ENCODE assay signal across 8 cellular contexts in genomic region chr4:142817442-142817841, GRCh38. TPM values are rescaled to one million over a fixed set of nuclear protein-coding genes. Genes with fewer than 3 reads are reported as not detected.
A peak's percentile ranks its signal among the peaks of the same experiment; 100 is the strongest.
DNase-seq lines count a peak whose midpoint lies in the region; ATAC-seq lines count a peak whose summit lies in the region.

No MANE protein-coding gene starts in this region.

- peak; percentile 24 for DNase-seq in CD1c-positive myeloid dendritic cell (ENCODE audit: extremely low spot score)
- DNase-seq in NCI-H226 = peak; percentile 87
- DNase-seq in amniotic stem cell (lab: John Stamatoyannopoulos, UW) = peak; percentile 77
- no peak for DNase-seq in natural killer cell treated with Interleukin-12 subunit alpha and Interleukin-12 subunit beta and Interleukin-15 and Interleukin-18, amount 100 ng/mL, for 72 hours (ENCODE audit: low spot score)
- DNase-seq in C1 segment of cervical spinal cord (lab: John Stamatoyannopoulos, UW) = no peak
- no peak for DNase-seq in ecto neural progenitor cell (ENCODE audit: low spot score)

- no peaks in the 10 kb centered on the region for H3K36me3 Mint-ChIP-seq in natural killer cell treated with Interleukin-12 subunit alpha and Interleukin-12 subunit beta and Interleukin-15 and Interleukin-18, amount 100 ng/mL, for 72 hours

- peaks cover 6 to 8% of the 10 kb centered on the region in 2 donors for H3K4me1 Mint-ChIP-seq in natural killer cell treated with Interleukin-12 subunit alpha and Interleukin-12 subunit beta and Interleukin-15 and Interleukin-18, amount 100 ng/mL, for 72 hours (ENCODE audit: low read depth in 2 of 2)

- no peaks in the 10 kb centered on the region for H3K27me3 Mint-ChIP-seq in natural killer cell treated with Interleukin-12 subunit alpha and Interleukin-12 subunit beta and Interleukin-15 and Interleukin-18, amount 100 ng/mL, for 72 hours

- H3K27ac Mint-ChIP-seq in natural killer cell treated with Interleukin-12 subunit alpha and Interleukin-12 subunit beta and Interleukin-15 and Interleukin-18, amount 100 ng/mL, for 72 hours = no peak overlapping the region

- no peaks in the 10 kb centered on the region for H3K9me3 Mint-ChIP-seq in natural killer cell treated with Interleukin-12 subunit alpha and Interleukin-12 subunit beta and Interleukin-15 and Interleukin-18, amount 100 ng/mL, for 72 hours

- H3K4me3 Mint-ChIP-seq in natural killer cell treated with Interleukin-12 subunit alpha and Interleukin-12 subunit beta and Interleukin-15 and Interleukin-18, amount 100 ng/mL, for 72 hours = peak overlapping the region; percentile 14

- peak in 1 of 2 donors; percentile 66 for ATAC-seq in natural killer cell treated with Interleukin-12 subunit alpha and Interleukin-12 subunit beta and Interleukin-15 and Interleukin-18, amount 100 ng/mL, for 72 hours
- no peak for ATAC-seq in GM21515 (IDR thresholded peaks at IDR 0.05; ENCODE audit: unreplicated experiment)
- no peak for ATAC-seq in GM21723 (IDR thresholded peaks at IDR 0.05; ENCODE audit: unreplicated experiment)

RNA-seq across cellular contexts. Expression of gene INPP4B, which starts 28.7 kb away (rescaled TPM):
- total RNA-seq in natural killer cell treated with Interleukin-12 subunit alpha and Interleukin-12 subunit beta and Interleukin-15 and Interleukin-18, amount 100 ng/mL, for 72 hours = 10 to 100 TPM in 1 of 2 donors, 1 to 10 TPM in 1; 3.2 to 25.6 TPM

Comparison
In these comparisons a context has a peak if more than half of its experiments do, and no peak if none do; other contexts are left out.
1. DNase-seq: peak in CD1c-positive myeloid dendritic cell (single experiment), NCI-H226 (single experiment) and amniotic stem cell (single experiment); none in natural killer cell treated with Interleukin-12 subunit alpha and Interleukin-12 subunit beta and Interleukin-15 and Interleukin-18, amount 100 ng/mL, for 72 hours (single experiment), C1 segment of cervical spinal cord (0 of 14) and ecto neural progenitor cell (single experiment).